Comparison of ENCODE assay signal across 8 cellular contexts in the genomic region with DNA sequence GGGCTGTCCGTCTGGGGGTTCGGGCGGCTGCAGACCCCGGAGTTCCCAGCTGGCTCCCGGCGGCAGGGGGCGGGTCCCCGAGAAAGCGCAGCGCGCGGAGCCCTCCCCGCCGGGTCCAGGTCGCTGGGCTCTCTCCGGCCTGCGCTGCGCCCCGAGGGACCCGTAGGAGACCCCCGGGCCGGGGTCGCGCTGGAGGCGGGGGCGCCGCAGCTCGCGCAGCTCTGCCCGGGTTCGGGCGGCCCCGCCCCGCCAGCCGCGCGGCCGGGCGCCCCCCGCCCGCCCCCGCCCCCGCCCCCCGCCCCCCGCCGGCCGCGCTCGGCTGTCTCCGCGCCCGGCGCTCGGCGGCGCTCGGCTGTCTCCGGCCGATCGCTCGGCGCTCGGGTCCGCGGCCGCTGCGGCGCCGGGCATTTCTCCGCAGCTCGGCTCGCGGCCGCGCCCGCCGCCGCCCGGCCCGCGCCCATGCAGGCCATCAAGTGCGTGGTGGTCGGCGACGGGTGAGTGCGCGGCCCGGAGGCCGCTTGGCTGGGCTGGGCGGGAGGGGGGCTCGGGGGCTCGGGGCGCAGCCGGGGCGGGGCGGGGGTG. TPM values are rescaled to one million over a fixed set of nuclear protein-coding genes. Genes with fewer than 3 reads are reported as not detected.
DNase-seq lines count a peak whose midpoint lies in the region; ATAC-seq and TF ChIP-seq lines count a peak whose summit lies in the region.

A gene (plus strand): TSS at position 376 of the 582 bp plus-strand sequence. CDS start 84 bp downstream, at position 460.

- no peaks in the 10 kb centered on the region for H3K9me3 ChIP-seq in ES-I3 (ENCODE audit: control insufficient read depth, insufficient read depth, low read length)

- POLR2A ChIA-PET in activated CD4-positive, alpha-beta memory T cell treated with anti-CD3 and anti-CD28 coated beads, Interleukin-2, amount 10 ng/mL, durations not matched to agents 7 days and 5 days (lab: Charles Lee) = interaction anchor here (0.9 to 3.7 kb wide), 6 partner anchors 10 to 175 kb away, joined by 3 to 15 read pairs (median 7); a partner anchor contains a TSS

- DNase-seq in activated CD4-positive, alpha-beta memory T cell treated with anti-CD3 and anti-CD28 coated beads, Interleukin-2, amount 10 ng/mL, durations not matched to agents 7 days and 5 days = no peak
- DNase-seq in glutamatergic neuron (peak; percentile 68), retinal pigment epithelial cell (ENCODE audit: low read depth) (no peak), SW480 (ENCODE audit: low spot score) (no peak)

- no peaks in the 10 kb centered on the region for H3K27me3 Mint-ChIP-seq in IgD-negative memory B cell
- H3K27me3 Mint-ChIP-seq in activated CD4-positive, alpha-beta memory T cell treated with anti-CD3 and anti-CD28 coated beads, Interleukin-2, amount 10 ng/mL, durations not matched to agents 7 days and 5 days = no peaks in the 10 kb centered on the region
- peaks cover 8% of the 10 kb centered on the region for H3K27me3 Mint-ChIP-seq in glutamatergic neuron (ENCODE audit: unreplicated experiment)

- peak within 1 kb of the TSS; percentile 72 for H3K9ac ChIP-seq in ES-I3 (ENCODE audit: low read depth, low read length)

- TF ChIP-seq CTCF in glutamatergic neuron (IDR thresholded peaks at IDR 0.05; ENCODE audit: partially characterized antibody, unreplicated experiment) (no peak), retinal pigment epithelial cell (conservative IDR thresholded peaks at IDR 0.05; ENCODE audit: low read depth, low read length) (no peak)

- CTCF ChIA-PET in activated CD4-positive, alpha-beta memory T cell treated with anti-CD3 and anti-CD28 coated beads, Interleukin-2, amount 10 ng/mL, durations not matched to agents 7 days and 5 days (lab: Charles Lee) = interaction anchor here (1.2 to 1.3 kb wide), 2 partner anchors 205 to 516 kb away, joined by 3 to 4 read pairs; no protein-coding TSS in a partner anchor

- H3K27ac Mint-ChIP-seq in IgD-negative memory B cell = peak within 1 kb of the TSS in 1 of 3 donors; percentile 9
- H3K27ac Mint-ChIP-seq in activated CD4-positive, alpha-beta memory T cell treated with anti-CD3 and anti-CD28 coated beads, Interleukin-2, amount 10 ng/mL, durations not matched to agents 7 days and 5 days = peak within 1 kb of the TSS; percentile 56
- no peak within 1 kb of the TSS for H3K27ac Mint-ChIP-seq in glutamatergic neuron (ENCODE audit: unreplicated experiment)

- H3K4me3 Mint-ChIP-seq in IgD-negative memory B cell = peak within 1 kb of the TSS; percentile 77 to 88 (median 84)
- peak within 1 kb of the TSS; percentile 78 for H3K4me3 Mint-ChIP-seq in activated CD4-positive, alpha-beta memory T cell treated with anti-CD3 and anti-CD28 coated beads, Interleukin-2, amount 10 ng/mL, durations not matched to agents 7 days and 5 days
- H3K4me3 Mint-ChIP-seq in glutamatergic neuron (ENCODE audit: unreplicated experiment) = peak within 1 kb of the TSS; percentile 63

- no peak for ATAC-seq in HG02798 (IDR thresholded peaks at IDR 0.05; ENCODE audit: poor library complexity, unreplicated experiment)
- no peak for ATAC-seq in GM21825 (IDR thresholded peaks at IDR 0.05; ENCODE audit: unreplicated experiment)

- no peaks in the 10 kb centered on the region for H3K9me3 Mint-ChIP-seq in IgD-negative memory B cell
- no peaks in the 10 kb centered on the region for H3K9me3 Mint-ChIP-seq in activated CD4-positive, alpha-beta memory T cell treated with anti-CD3 and anti-CD28 coated beads, Interleukin-2, amount 10 ng/mL, durations not matched to agents 7 days and 5 days
- H3K9me3 Mint-ChIP-seq in glutamatergic neuron (ENCODE audit: unreplicated experiment) = peaks cover 7% of the 10 kb centered on the region

- no peaks in the 10 kb centered on the region for H3K36me3 ChIP-seq in ES-I3 (ENCODE audit: insufficient read depth, low read length)

- H3K4me1 Mint-ChIP-seq in IgD-negative memory B cell (peaks cover 1 to 8% (median 7%) of the 10 kb centered on the region in 3 donors), glutamatergic neuron (ENCODE audit: low read depth, unreplicated experiment) (peaks cover 3% of the 10 kb centered on the region)
- H3K4me1 Mint-ChIP-seq in activated CD4-positive, alpha-beta memory T cell treated with anti-CD3 and anti-CD28 coated beads, Interleukin-2, amount 10 ng/mL, durations not matched to agents 7 days and 5 days = peaks cover 30% of the 10 kb centered on the region

- peak within 1 kb of the TSS; percentile 50 for H3K4me3 ChIP-seq in retinal pigment epithelial cell (ENCODE audit: low read length)

- H3K36me3 Mint-ChIP-seq in IgD-negative memory B cell (peaks cover 1% of the 10 kb centered on the region), glutamatergic neuron (ENCODE audit: unreplicated experiment) (no peaks in the 10 kb centered on the region)
- H3K36me3 Mint-ChIP-seq in activated CD4-positive, alpha-beta memory T cell treated with anti-CD3 and anti-CD28 coated beads, Interleukin-2, amount 10 ng/mL, durations not matched to agents 7 days and 5 days (ENCODE audit: low read depth) = peaks cover 15% of the 10 kb centered on the region

- H3K4me1 ChIP-seq in ES-I3 (ENCODE audit: insufficient read depth, low read length) = peaks cover 2% of the 10 kb centered on the region; the same call in 1 of the 2 replicates

RNA-seq across cellular contexts. Expression of the gene that starts here (rescaled TPM):
- not detected for polyA plus RNA-seq in IgD-negative memory B cell
- total RNA-seq in activated CD4-positive, alpha-beta memory T cell treated with anti-CD3 and anti-CD28 coated beads, Interleukin-2, amount 10 ng/mL, durations not matched to agents 7 days and 5 days = 1 to 10 TPM; 7.9 to 8.1 TPM
- 46.0 TPM for total RNA-seq in glutamatergic neuron (ENCODE audit: unreplicated experiment)
